Comparison of ENCODE assay signal across 23 cellular contexts in genomic region chr4:150961566-150961965, GRCh38. TPM values are rescaled to one million over a fixed set of nuclear protein-coding genes. Genes with fewer than 3 reads are reported as not detected.
A peak's percentile ranks its signal among the peaks of the same experiment; 100 is the strongest.
DNase-seq lines count a peak whose midpoint lies in the region; ATAC-seq, FAIRE-seq and TF ChIP-seq lines count a peak whose summit lies in the region.
"Had no signal": no experiment of that assay in that cellular context is flagged by ENCODE, and none has a peak within 500 bp of the region (broad histone marks: within the 10 kb centered on the region; RNA-seq: fewer than 3 reads in every experiment).

No MANE protein-coding gene starts in this region.

- H4K20me1 ChIP-seq in GM12878 (ENCODE audit: control insufficient read depth, insufficient read depth) = no peaks in the 10 kb centered on the region
- H4K20me1 ChIP-seq: BLaER1 treated with 17β-estradiol and CSF1 and Interleukin-3, amounts not matched to agents 10 nM and 100 nM had no signal

- H3K9me3 ChIP-seq in CD4-positive, CD25-positive, alpha-beta regulatory T cell (ENCODE audit: control insufficient read depth in 2 of 2, low read length in 2 of 2) = peaks cover 6 to 22% of the 10 kb centered on the region in 2 experiments
- H3K9me3 ChIP-seq in GM12878 (replicated peaks; ENCODE audit: control insufficient read depth, insufficient read depth, low read length) = peaks cover 22% of the 10 kb centered on the region

- FAIRE-seq in GM12878 (lab: Jason Lieb, UNC) = no peak
- FAIRE-seq: A204.1, GM12892, H54 had no signal

- SMC1A ChIA-PET in GM12878 (lab: Charles Lee; ENCODE audit: uncharacterized antibody, unreplicated experiment) = interaction anchor here (0.6 to 3.8 kb wide), 18 partner anchors 12 to 500 kb away, joined by 3 to 61 read pairs (median 4); partner anchors contain the start of gene LRBA

- no peak overlapping the region for H3K4me3 Mint-ChIP-seq in CD4-positive, CD25-positive, alpha-beta regulatory T cell
- no peak overlapping the region for H3K4me3 Mint-ChIP-seq in activated naive CD8-positive, alpha-beta T cell treated with anti-CD3 and anti-CD28 coated beads, Interleukin-2, amount 50 U/mL, for 24 hours
- H3K4me3 Mint-ChIP-seq: CD8-positive, alpha-beta memory T cell had no signal

- no TSS peak for BruUV-seq in GM12878 (replicated peaks; lab: Mats Ljungman, UMichigan)

- no peak for DNase-seq in CD4-positive, CD25-positive, alpha-beta regulatory T cell
- DNase-seq in GM12878 (ENCODE audit: low read depth, low spot score) = no peak
- no peak for DNase-seq in epithelial cell of prostate (ENCODE audit: low read depth, low spot score)
- no peak for DNase-seq in sciatic nerve (ENCODE audit: low spot score)
- DNase-seq in activated naive CD8-positive, alpha-beta T cell treated with anti-CD3 and anti-CD28 coated beads, Interleukin-2, amount 50 U/mL, for 24 hours = no peak
- no peak for DNase-seq in DMS79 treated with DMSO at 0.1 percent for 48 hours (lab: John Stamatoyannopoulos, UW)
- DNase-seq: DMS 273 treated with DMSO at 0.1 percent for 48 hours, DMS79, GF-D8, NCI-H1105 treated with DMSO at 0.1 percent for 48 hours, NCI-H146, NCI-H1930, NCI-H2107, NCI-H524 treated with DMSO at 0.1 percent for 48 hours, NCI-H774 had no signal

- no peaks in the 10 kb centered on the region for H3K4me1 ChIP-seq in CD4-positive, CD25-positive, alpha-beta regulatory T cell (ENCODE audit: control insufficient read depth, insufficient read depth, low read length, poor library complexity, severe bottlenecking)
- H3K4me1 ChIP-seq in GM12878 (ENCODE audit: control insufficient read depth, insufficient read depth, low read length) = peaks cover 3% of the 10 kb centered on the region
- H3K4me1 ChIP-seq: BLaER1 treated with 17β-estradiol and CSF1 and Interleukin-3, amounts not matched to agents 10 nM and 100 nM had no signal

- peak overlapping the region; percentile 24 for H3K4me3 ChIP-seq in CD4-positive, CD25-positive, alpha-beta regulatory T cell (ENCODE audit: low read depth, low read length)
- no peak overlapping the region for H3K4me3 ChIP-seq in GM12878
- H3K4me3 ChIP-seq: BLaER1 treated with 17β-estradiol and CSF1 and Interleukin-3, amounts not matched to agents 10 nM and 100 nM; K562 had no signal

- ATAC-seq in CD4-positive, CD25-positive, alpha-beta regulatory T cell (ENCODE audit: low read depth in 2 of 2) = no peak
- ATAC-seq in GM12878 (peak; percentile 27; the same call in 1 of the 3 replicates), sciatic nerve (peak; percentile 30), HG02870 (IDR thresholded peaks at IDR 0.05; ENCODE audit: unreplicated experiment) (no peak)
- no peak for ATAC-seq in activated naive CD8-positive, alpha-beta T cell treated with anti-CD3 and anti-CD28 coated beads, Interleukin-2, amount 50 U/mL, for 24 hours

- TF ChIP-seq EP300 in GM12878 (IDR thresholded peaks at IDR 0.05; ENCODE audit: borderline replicate concordance in 1 of 2, control insufficient read depth in 1 of 2, low read depth in 2 of 2, low read length in 2 of 2) = no peak

- no peak overlapping the region for H3K27ac ChIP-seq in CD4-positive, CD25-positive, alpha-beta regulatory T cell (ENCODE audit: insufficient read depth, low read length, poor library complexity, severe bottlenecking)
- H3K27ac ChIP-seq in GM12878 (ENCODE audit: control insufficient read depth, insufficient read depth) = no peak overlapping the region
- peak overlapping the region; percentile 60 for H3K27ac ChIP-seq in epithelial cell of prostate
- H3K27ac ChIP-seq: BLaER1 treated with 17β-estradiol and CSF1 and Interleukin-3, amounts not matched to agents 10 nM and 100 nM had no signal

- no peak for TF ChIP-seq CTCF in GM12878 (IDR thresholded peaks at IDR 0.05 in 2 of 3, conservative IDR thresholded peaks at IDR 0.05 in 1 of 3; ENCODE audit: control insufficient read depth in 2 of 3, extremely low read depth in 1 of 3, insufficient read depth in 1 of 3, low read depth in 3 of 3, low read length in 3 of 3)

- in situ Hi-C loops in GM12878 (cut with MboI) = no loop called here

- H2AFZ ChIP-seq in GM12878 (ENCODE audit: control insufficient read depth, low read depth, low read length) = no peak overlapping the region

- intact Hi-C loops in GM12878 (cut with micrococcal nuclease; ENCODE audit: unreplicated experiment) (no loop called here), sciatic nerve (cut with DNase I) (no loop called here)

- WGBS in GM12878 (ENCODE audit: insufficient coverage, insufficient replicate concordance, low lambda C conversion rate, missing lambda C conversion rate) = 91% methylated on average over 1 of the region's 1 CpG

- H3K27ac Mint-ChIP-seq in CD4-positive, CD25-positive, alpha-beta regulatory T cell = peak overlapping the region in 1 of 3 donors; percentile 18
- no peak overlapping the region for H3K27ac Mint-ChIP-seq in activated naive CD8-positive, alpha-beta T cell treated with anti-CD3 and anti-CD28 coated beads, Interleukin-2, amount 50 U/mL, for 24 hours

- H3K36me3 ChIP-seq in CD4-positive, CD25-positive, alpha-beta regulatory T cell (ENCODE audit: control insufficient read depth, insufficient read depth, low read length) = peaks cover 7% of the 10 kb centered on the region
- H3K36me3 ChIP-seq in GM12878 (ENCODE audit: control insufficient read depth in 2 of 2, insufficient read depth in 2 of 2, low read length in 1 of 2) = peaks cover 0 to 4% of the 10 kb centered on the region in 2 experiments; a peak in 3 of 4 replicates

- H3K4me1 Mint-ChIP-seq in CD4-positive, CD25-positive, alpha-beta regulatory T cell = peaks cover 23 to 34% (median 27%) of the 10 kb centered on the region in 4 donors
- peaks cover 31% of the 10 kb centered on the region for H3K4me1 Mint-ChIP-seq in activated naive CD8-positive, alpha-beta T cell treated with anti-CD3 and anti-CD28 coated beads, Interleukin-2, amount 50 U/mL, for 24 hours

- no peak for TF ChIP-seq RAD21 in GM12878 (IDR thresholded peaks at IDR 0.05; ENCODE audit: insufficient read depth, low read depth, low read length)

- H3K9ac ChIP-seq in GM12878 (ENCODE audit: control insufficient read depth, insufficient read depth, low read length) = no peak overlapping the region
- H3K9ac ChIP-seq: BLaER1 treated with 17β-estradiol and CSF1 and Interleukin-3, amounts not matched to agents 10 nM and 100 nM; SK-N-SH had no signal

- H3K27me3 Mint-ChIP-seq in CD4-positive, CD25-positive, alpha-beta regulatory T cell = no peaks in the 10 kb centered on the region
- H3K27me3 Mint-ChIP-seq in activated naive CD8-positive, alpha-beta T cell treated with anti-CD3 and anti-CD28 coated beads, Interleukin-2, amount 50 U/mL, for 24 hours = no peaks in the 10 kb centered on the region
- H3K27me3 Mint-ChIP-seq: CD8-positive, alpha-beta memory T cell had no signal

- POLR2A ChIA-PET in GM12878 (lab: Charles Lee) = interaction anchor here (0.7 to 2.8 kb wide), 7 partner anchors 10 to 103 kb away, joined by 3 to 11 read pairs (median 7); partner anchors contain the start of gene LRBA

- H3K27me3 ChIP-seq in CD4-positive, CD25-positive, alpha-beta regulatory T cell (ENCODE audit: control insufficient read depth, insufficient read depth, low read length) = no peaks in the 10 kb centered on the region
- H3K27me3 ChIP-seq in GM12878 (replicated peaks in 1 of 2; ENCODE audit: control insufficient read depth in 2 of 2, insufficient read depth in 2 of 2, low read length in 1 of 2) = no peaks in the 10 kb centered on the region
- H3K27me3 ChIP-seq: BLaER1 treated with 17β-estradiol and CSF1 and Interleukin-3, amounts not matched to agents 10 nM and 100 nM had no signal

- peaks cover 0 to 23% (median 7%) of the 10 kb centered on the region in 7 donors for H3K9me3 Mint-ChIP-seq in CD4-positive, CD25-positive, alpha-beta regulatory T cell
- peaks cover 16% of the 10 kb centered on the region for H3K9me3 Mint-ChIP-seq in activated naive CD8-positive, alpha-beta T cell treated with anti-CD3 and anti-CD28 coated beads, Interleukin-2, amount 50 U/mL, for 24 hours

- H3K4me2 ChIP-seq in GM12878 (ENCODE audit: control insufficient read depth, insufficient read depth) = no peak overlapping the region
- H3K4me2 ChIP-seq: BLaER1 treated with 17β-estradiol and CSF1 and Interleukin-3, amounts not matched to agents 10 nM and 100 nM; SK-N-SH had no signal

- RAD21 ChIA-PET in GM12878 (lab: Charles Lee; ENCODE audit: unreplicated experiment) = interaction anchor here (0.5 to 4.0 kb wide), 21 partner anchors 10 to 532 kb away, joined by 3 to 36 read pairs (median 3); partner anchors contain the start of gene LRBA

- peaks cover 34% of the 10 kb centered on the region for H3K36me3 Mint-ChIP-seq in CD4-positive, CD25-positive, alpha-beta regulatory T cell
- H3K36me3 Mint-ChIP-seq in activated naive CD8-positive, alpha-beta T cell treated with anti-CD3 and anti-CD28 coated beads, Interleukin-2, amount 50 U/mL, for 24 hours (ENCODE audit: low read depth) = peaks cover 20% of the 10 kb centered on the region

- peaks cover 13% of the 10 kb centered on the region for H3K79me2 ChIP-seq in GM12878 (ENCODE audit: control insufficient read depth, insufficient read depth, low read length)

- TF ChIP-seq POLR2A in GM12878 (IDR thresholded peaks at IDR 0.05; ENCODE audit: low read depth, low read length) = no peak

- CTCF ChIA-PET in GM12878 (lab: Yijun Ruan, JAX) = interaction anchor here (0.7 to 3.9 kb wide), 33 partner anchors 10 to 238 kb away, joined by 3 to 48 read pairs (median 4); partner anchors contain the start of gene LRBA

TF ChIP-seq in GM12878, 131 proteins besides CTCF, POLR2A, EP300 and RAD21 (continues in another document):
- TF ChIP-seq KLF5 (IDR thresholded peaks at IDR 0.05; ENCODE audit: partially characterized antibody) = no peak
- no peak for TF ChIP-seq IKZF1 (conservative IDR thresholded peaks at IDR 0.05)
- TF ChIP-seq SREBF2 (IDR thresholded peaks at IDR 0.05; ENCODE audit: low read length) = no peak

RNA-seq across cellular contexts. Expression of gene LRBA, which starts 53.5 kb away (rescaled TPM):
- total RNA-seq in CD4-positive, CD25-positive, alpha-beta regulatory T cell = 95.3 TPM
- polyA plus RNA-seq in CD4-positive, CD25-positive, alpha-beta regulatory T cell = 10 to 100 TPM; 23.0 to 26.9 (median 24.5) TPM
- 574 and 578 TPM in 2 replicates for total RNA-seq in GM12878 (2013; cell fraction: nucleolus; rRNA removed)
- total RNA-seq in GM12878 (2014; rRNA removed) (75.5 and 89.8 TPM in 2 replicates), GM12878 (2014; rRNA removed; fragmentation: Illumina TruSeq; extraction: Trizol) (93.4 and 101 TPM in 2 replicates), GM12878 (2021) (70.6 and 72.7 TPM in 2 replicates), sciatic nerve (34.5 TPM)
- polyA plus RNA-seq in GM12878 (2011; ENCODE audit: low read depth) = 40.5 TPM
- polyA plus RNA-seq in GM12878 (2011; rRNA removed) (74.6 and 82.6 TPM in 2 replicates), GM12878 (2014; fragmentation: Illumina TruSeq; extraction: Trizol) (74.4 and 98.9 TPM in 2 replicates), GM12878 (2014; fragmentation: Nextera tagmentation; extraction: Ambion mirVana) (10 to 100 TPM; 20.3 to 22.0 TPM), GM12878 (2014; rRNA removed) (37.1 and 39.4 TPM in 2 replicates), GM12878 (2016; fragmentation: Nextera tagmentation; extraction: Ambion mirVana) (10 to 100 TPM; 24.8 to 29.4 TPM)
- polyA plus RNA-seq in GM12878 (2011; cell fraction: cytosol; rRNA removed) = 71.9 and 79.6 TPM in 2 replicates
- 58.5 and 60.2 TPM in 2 replicates for polyA plus RNA-seq in GM12878 (2011; cell fraction: nucleus; rRNA removed)
- polyA plus RNA-seq in GM12878 (2012) = 39.6 and 45.7 TPM in 2 replicates
- polyA minus RNA-seq in GM12878 (2011; rRNA and poly(A)+ RNA removed) = 433 TPM in 2 replicates
- polyA minus RNA-seq in GM12878 (2011; cell fraction: cytosol; rRNA and poly(A)+ RNA removed) = 91.3 and 96.2 TPM in 2 replicates
- polyA minus RNA-seq in GM12878 (2011; cell fraction: nucleus; rRNA and poly(A)+ RNA removed) = 384 and 542 TPM in 2 replicates

Comparison
In these comparisons a context has a peak if more than half of its experiments do, and no peak if none do; other contexts are left out.
1. ATAC-seq: peak in GM12878 (single experiment) and sciatic nerve (single experiment); none in CD4-positive, CD25-positive, alpha-beta regulatory T cell (0 of 2), activated naive CD8-positive, alpha-beta T cell treated with anti-CD3 and anti-CD28 coated beads, Interleukin-2, amount 50 U/mL, for 24 hours (single experiment) and HG02870 (single experiment).